ENCODE assay signal across 15 cellular contexts in the genomic region with DNA sequence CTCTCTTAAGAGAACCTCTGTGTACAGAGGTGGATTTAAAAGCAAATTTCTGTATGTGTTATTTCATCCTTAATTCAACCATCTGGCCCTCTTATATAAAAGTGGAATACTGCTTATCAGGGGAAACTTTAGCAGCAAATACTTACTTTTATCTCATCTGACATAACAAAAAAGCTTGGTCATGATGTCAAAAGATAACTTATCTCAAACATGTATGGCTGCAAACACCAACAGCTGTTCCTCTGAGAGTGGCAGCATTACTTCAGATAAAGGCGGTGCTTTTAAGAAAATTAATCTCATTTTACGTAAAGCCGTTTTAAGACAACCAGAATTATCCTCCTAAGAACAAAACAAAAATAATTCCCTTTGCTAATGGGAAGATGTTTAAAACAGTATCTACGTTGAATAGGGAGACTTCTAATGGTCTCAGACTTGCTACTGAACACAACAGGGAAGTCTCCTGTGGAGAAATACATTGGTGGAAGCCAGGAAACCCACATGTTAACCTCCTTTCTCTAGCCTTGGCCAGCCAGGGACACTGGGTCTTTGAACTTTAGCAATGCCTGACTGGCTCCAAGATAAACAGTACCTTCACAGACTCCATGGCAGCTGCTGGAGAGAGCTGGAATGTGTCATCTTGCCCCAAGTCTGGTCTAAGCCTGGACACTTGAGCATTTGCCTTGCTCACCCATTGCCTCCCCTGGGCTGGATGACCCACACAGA. TPM values are rescaled to one million over a fixed set of nuclear protein-coding genes. Genes with fewer than 3 reads are reported as not detected.
DNase-seq lines count a peak whose midpoint lies in the region; ATAC-seq and TF ChIP-seq lines count a peak whose summit lies in the region.
"Had no signal": no experiment of that assay in that cellular context is flagged by ENCODE, and none has a peak within 500 bp of the region (broad histone marks: within the 10 kb centered on the region; RNA-seq: fewer than 3 reads in every experiment).

No MANE protein-coding gene starts in this region.

- H3K27ac Mint-ChIP-seq in T-helper 17 cell, result no peak overlapping the region
- H3K27ac Mint-ChIP-seq: memory B cell had no signal

- no peak for ATAC-seq in T-helper 17 cell

- in situ Hi-C loops in KBM-7 (cut with MboI; ENCODE audit: low pct_unique_long_range_greater_than_20kb, low sequenced_read_pairs), result no loop called here

- H3K4me1 Mint-ChIP-seq in T-helper 17 cell, result no peaks in the 10 kb centered on the region
- H3K4me1 Mint-ChIP-seq: memory B cell had no signal

- H3K9me3 ChIP-seq in T-helper 17 cell (ENCODE audit: control insufficient read depth, low read length, poor library complexity, severe bottlenecking), result no peaks in the 10 kb centered on the region

- no peak for TF ChIP-seq POLR2A in erythroblast (IDR thresholded peaks at IDR 0.05; ENCODE audit: low read length)

- no peaks in the 10 kb centered on the region for H3K36me3 Mint-ChIP-seq in T-helper 17 cell (ENCODE audit: low read depth)
- H3K36me3 Mint-ChIP-seq: memory B cell had no signal

- H3K27me3 Mint-ChIP-seq in T-helper 17 cell, result no peaks in the 10 kb centered on the region
- H3K27me3 Mint-ChIP-seq: memory B cell had no signal

- DNase-seq in AG20443 (ENCODE audit: low spot score) (peak; percentile 43), NCI-H82 (lab: John Stamatoyannopoulos, UW) (peak; percentile 70), erythroblast (lab: John Stamatoyannopoulos, UW) (peak; percentile 36 to 74), mucosa of gallbladder (ENCODE audit: low spot score) (peak; percentile 58), KBM-7 (no peak), putamen (ENCODE audit: low spot score) (no peak), mesenteric fat pad (ENCODE audit: low spot score) (no peak), T-helper 17 cell (no peak)
- DNase-seq: central memory CD4-positive, alpha-beta T cell; GOT3; Karpas-422; NCI-H187 treated with DMSO at 0.1 percent for 48 hours; NK-92 treated with Interleukin-12 subunit alpha and Interleukin-12 subunit beta, amount 100 ng/mL, for 24 hours; WERI-Rb-1 had no signal

- H3K4me3 Mint-ChIP-seq in T-helper 17 cell, result no peak overlapping the region
- H3K4me3 Mint-ChIP-seq: memory B cell had no signal

RNA-seq across cellular contexts. Expression of a gene that starts 18.1 kb away (rescaled TPM):
- total RNA-seq in mucosa of gallbladder (28.3 TPM), mesenteric fat pad (24.0 TPM), T-helper 17 cell (1 to 10 TPM; 1.4 to 2.0 TPM)

Comparison
In these comparisons a context has a peak if more than half of its experiments do, and no peak if none do; other contexts are left out.
1. DNase-seq: peak in AG20443 (single experiment), NCI-H82 (single experiment), erythroblast (2 of 2) and mucosa of gallbladder (single experiment); none in KBM-7 (single experiment), putamen (single experiment), mesenteric fat pad (single experiment) and T-helper 17 cell (0 of 3).